ENCODE assay signal across 9 cellular contexts in genomic region chr10:127612-128432, GRCh38. TPM values are rescaled to one million over a fixed set of nuclear protein-coding genes. Genes with fewer than 3 reads are reported as not detected.
DNase-seq lines count a peak whose midpoint lies in the region; ATAC-seq, FAIRE-seq and TF ChIP-seq lines count a peak whose summit lies in the region.
"Had no signal": no experiment of that assay in that cellular context is flagged by ENCODE, and none has a peak within 500 bp of the region (broad histone marks: within the 10 kb centered on the region; RNA-seq: fewer than 3 reads in every experiment).

No MANE protein-coding gene starts in this region.

- DNase-seq in A549 (ENCODE audit: low read depth in 1 of 2, low spot score in 1 of 2) (no peak), SHP77 (lab: John Stamatoyannopoulos, UW) (no peak), colonic mucosa (no peak), NCI-H82 (lab: John Stamatoyannopoulos, UW) (no peak)
- DNase-seq in activated naive CD4-positive, alpha-beta T cell treated with anti-CD3 and anti-CD28 coated beads, Interleukin-2, amount 10 ng/mL, durations not matched to agents 7 days and 5 days, result peak; percentile 49

- H3K27me3 ChIP-seq in colonic mucosa, result no peaks in the 10 kb centered on the region

- 95% methylated on average over 9 of the region's 9 CpGs for WGBS in A549 (ENCODE audit: missing lambda C conversion rate)

- no peak for ATAC-seq in A549
- ATAC-seq in GM19351 (IDR thresholded peaks at IDR 0.05; ENCODE audit: unreplicated experiment), result peak; percentile 92
- peak; percentile 81 for ATAC-seq in HG03565 (IDR thresholded peaks at IDR 0.05; ENCODE audit: unreplicated experiment)

- H3K27ac ChIP-seq in A549 (no peak overlapping the region), colonic mucosa (no peak overlapping the region)
- H3K27ac ChIP-seq: SK-N-MC had no signal

- no peak overlapping the region for H3K4me3 ChIP-seq in A549
- H3K4me3 ChIP-seq in colonic mucosa, result no peak overlapping the region
- H3K4me3 ChIP-seq: SK-N-MC had no signal

- no peak for TF ChIP-seq POLR2A in A549 (IDR thresholded peaks at IDR 0.05; ENCODE audit: low read length)

- H3K27ac Mint-ChIP-seq in activated naive CD4-positive, alpha-beta T cell treated with anti-CD3 and anti-CD28 coated beads, Interleukin-2, amount 10 ng/mL, durations not matched to agents 7 days and 5 days, result peak overlapping the region; percentile 83
- peak overlapping the region; percentile 72 for H3K27ac Mint-ChIP-seq in stimulated activated naive CD8-positive, alpha-beta T cell treated with anti-CD3 and anti-CD28 coated beads, Interleukin-15, Interleukin-2, amounts not matched to agents 100 ng/mL and 50 ng/mL, for 24 hours

- TF ChIP-seq CTCF in A549 (IDR thresholded peaks at IDR 0.05), result no peak
- TF ChIP-seq CTCF in colonic mucosa (IDR thresholded peaks at IDR 0.05), result no peak

- peaks cover 38% of the 10 kb centered on the region for H3K4me1 Mint-ChIP-seq in activated naive CD4-positive, alpha-beta T cell treated with anti-CD3 and anti-CD28 coated beads, Interleukin-2, amount 10 ng/mL, durations not matched to agents 7 days and 5 days
- H3K4me1 Mint-ChIP-seq in stimulated activated naive CD8-positive, alpha-beta T cell treated with anti-CD3 and anti-CD28 coated beads, Interleukin-15, Interleukin-2, amounts not matched to agents 100 ng/mL and 50 ng/mL, for 24 hours (ENCODE audit: low read depth), result peaks cover 17% of the 10 kb centered on the region

- H3K4me2 ChIP-seq in A549, result no peak overlapping the region

- peaks cover 7% of the 10 kb centered on the region for H3K4me1 ChIP-seq in A549
- no peaks in the 10 kb centered on the region for H3K4me1 ChIP-seq in colonic mucosa

- peaks cover 6% of the 10 kb centered on the region for H3K9me3 Mint-ChIP-seq in activated naive CD4-positive, alpha-beta T cell treated with anti-CD3 and anti-CD28 coated beads, Interleukin-2, amount 10 ng/mL, durations not matched to agents 7 days and 5 days
- no peaks in the 10 kb centered on the region for H3K9me3 Mint-ChIP-seq in stimulated activated naive CD8-positive, alpha-beta T cell treated with anti-CD3 and anti-CD28 coated beads, Interleukin-15, Interleukin-2, amounts not matched to agents 100 ng/mL and 50 ng/mL, for 24 hours

- intact Hi-C loops in colonic mucosa (cut with DNase I), result no loop called here

- no peak for TF ChIP-seq EP300 in A549 (IDR thresholded peaks at IDR 0.05)

- CTCF ChIA-PET in A549 (lab: Yijun Ruan, JAX), result interaction anchor here (0.6 to 1.9 kb wide), 3 partner anchors 10 to 80 kb away, joined by 3 to 5 read pairs (median 4); no protein-coding TSS in a partner anchor
- CTCF ChIA-PET in activated naive CD4-positive, alpha-beta T cell treated with anti-CD3 and anti-CD28 coated beads, Interleukin-2, amount 10 ng/mL, durations not matched to agents 7 days and 5 days (lab: Charles Lee), result no interaction called here

- no peaks in the 10 kb centered on the region for H3K36me3 ChIP-seq in colonic mucosa

- POLR2A ChIA-PET in A549 (lab: Yijun Ruan, JAX), result interaction anchor here (1.7 kb wide), 1 partner anchor 8 kb away, joined by 3 read pairs; no protein-coding TSS in a partner anchor

- 0 out of 3 replicates have a peak, but pooled peaks cover 1% of the 10 kb centered on the region for H3K9me3 ChIP-seq in A549
- no peaks in the 10 kb centered on the region for H3K9me3 ChIP-seq in colonic mucosa

- no peaks in the 10 kb centered on the region for H3K36me3 Mint-ChIP-seq in activated naive CD4-positive, alpha-beta T cell treated with anti-CD3 and anti-CD28 coated beads, Interleukin-2, amount 10 ng/mL, durations not matched to agents 7 days and 5 days
- H3K36me3 Mint-ChIP-seq in stimulated activated naive CD8-positive, alpha-beta T cell treated with anti-CD3 and anti-CD28 coated beads, Interleukin-15, Interleukin-2, amounts not matched to agents 100 ng/mL and 50 ng/mL, for 24 hours (ENCODE audit: low read depth), result no peaks in the 10 kb centered on the region

- H3K27me3 Mint-ChIP-seq in activated naive CD4-positive, alpha-beta T cell treated with anti-CD3 and anti-CD28 coated beads, Interleukin-2, amount 10 ng/mL, durations not matched to agents 7 days and 5 days, result peaks cover 10% of the 10 kb centered on the region
- peaks cover 20% of the 10 kb centered on the region for H3K27me3 Mint-ChIP-seq in stimulated activated naive CD8-positive, alpha-beta T cell treated with anti-CD3 and anti-CD28 coated beads, Interleukin-15, Interleukin-2, amounts not matched to agents 100 ng/mL and 50 ng/mL, for 24 hours

- H3K4me3 Mint-ChIP-seq in activated naive CD4-positive, alpha-beta T cell treated with anti-CD3 and anti-CD28 coated beads, Interleukin-2, amount 10 ng/mL, durations not matched to agents 7 days and 5 days, result peak overlapping the region; percentile 63
- H3K4me3 Mint-ChIP-seq in stimulated activated naive CD8-positive, alpha-beta T cell treated with anti-CD3 and anti-CD28 coated beads, Interleukin-15, Interleukin-2, amounts not matched to agents 100 ng/mL and 50 ng/mL, for 24 hours, result peak overlapping the region; percentile 80

- FAIRE-seq in A549 (lab: Jason Lieb, UNC), result no peak

- TF ChIP-seq RAD21 in A549 (conservative IDR thresholded peaks at IDR 0.05 in 1 of 2, IDR thresholded peaks at IDR 0.05 in 1 of 2), result no peak

- no peak overlapping the region for H3K9ac ChIP-seq in colonic mucosa (ENCODE audit: low read depth in 2 of 2, low read length in 2 of 2)

TF ChIP-seq in A549, 52 proteins besides CTCF, POLR2A, EP300 and RAD21:
- TF ChIP-seq MAFK (IDR thresholded peaks at IDR 0.05; ENCODE audit: partially characterized antibody), result peak; percentile 50
- TF ChIP-seq SMC3 (IDR thresholded peaks at IDR 0.05), result no peak
TF ChIP-seq in A549: peak in this region for 1.

RNA-seq across cellular contexts. Expression of gene ZMYND11, which starts 7.4 kb away (rescaled TPM):
- polyA plus RNA-seq in A549 (2011; rRNA removed) (77.1 and 99.7 TPM in 2 replicates), A549 (2017; fragmentation: RNase III; extraction: RNeasy Plus Mini Kit Qiagen cat#74134 plus additional on column Dnase treatment) (47.5 to 49.6 TPM (median 47.7 TPM) in 3 replicates)
- polyA plus RNA-seq in A549 (2012; cell fraction: cytosol; rRNA removed), result 22.7 and 23.3 TPM in 2 replicates
- 9.8 and 12.1 TPM in 2 replicates for polyA plus RNA-seq in A549 (2012; cell fraction: nucleus; rRNA removed)
- 29.6 and 32.5 TPM in 2 replicates for polyA minus RNA-seq in A549 (2011; rRNA and poly(A)+ RNA removed)
- total RNA-seq in colonic mucosa, result 10 to 100 TPM; 34.1 to 48.5 TPM

Comparison
In these comparisons a context has a peak if more than half of its experiments do, and no peak if none do; other contexts are left out.
1. ATAC-seq: peak in GM19351 (single experiment) and HG03565 (single experiment); none in A549 (0 of 2).